In the genomic region with DNA sequence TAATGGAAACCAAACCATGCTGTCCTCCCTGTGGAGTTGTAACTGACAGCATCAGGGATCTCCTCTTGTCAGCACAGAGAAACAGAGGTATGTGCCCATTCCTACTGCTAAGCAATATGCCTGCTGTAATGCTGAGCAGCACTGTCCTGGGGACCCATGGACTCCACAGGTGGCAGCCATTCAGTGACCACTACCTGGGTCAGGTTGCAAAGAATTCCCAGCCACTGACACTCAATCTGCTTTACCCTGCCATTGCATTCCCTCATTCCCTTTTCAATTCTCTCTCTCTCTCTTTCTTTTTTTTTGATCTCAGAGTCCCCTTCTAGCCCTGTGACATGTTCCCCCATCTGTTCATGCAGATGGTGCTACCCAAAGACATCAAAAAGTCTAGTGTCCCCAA, we compare ENCODE assay signal across 18 cellular contexts.
DNase-seq lines count a peak whose midpoint lies in the region; FAIRE-seq and TF ChIP-seq lines count a peak whose summit lies in the region.
"Had no signal": no experiment of that assay in that cellular context is flagged by ENCODE, and none has a peak within 500 bp of the region (broad histone marks: within the 10 kb centered on the region; RNA-seq: fewer than 3 reads in every experiment).

No MANE protein-coding gene starts in this region.

- no peak overlapping the region for H3K4me3 Mint-ChIP-seq in glutamatergic neuron (ENCODE audit: unreplicated experiment)
- no peak overlapping the region for H3K4me3 Mint-ChIP-seq in progenitor cell of endocrine pancreas (ENCODE audit: low read depth)
- H3K4me3 Mint-ChIP-seq: CD8-positive, alpha-beta memory T cell had no signal

- FAIRE-seq in frontal cortex (lab: Jason Lieb, UNC) = no peak
- FAIRE-seq: G401.6, GM12891, GM19239, H54 had no signal

- peaks cover 4% of the 10 kb centered on the region for H3K27me3 Mint-ChIP-seq in glutamatergic neuron (ENCODE audit: unreplicated experiment)
- no peaks in the 10 kb centered on the region for H3K27me3 Mint-ChIP-seq in progenitor cell of endocrine pancreas
- H3K27me3 Mint-ChIP-seq: CD8-positive, alpha-beta memory T cell had no signal

- H3K9me3 Mint-ChIP-seq in glutamatergic neuron (ENCODE audit: unreplicated experiment) = peaks cover 3% of the 10 kb centered on the region
- peaks cover 17% of the 10 kb centered on the region for H3K9me3 Mint-ChIP-seq in progenitor cell of endocrine pancreas (ENCODE audit: low read depth)

- peak; percentile 9 for DNase-seq in NCI-H1694 treated with DMSO at 0.1 percent for 48 hours (lab: John Stamatoyannopoulos, UW)
- no peak for DNase-seq in NCI-H1694 (lab: John Stamatoyannopoulos, UW)
- DNase-seq in NCI-H524 treated with DMSO at 0.1 percent for 48 hours (lab: John Stamatoyannopoulos, UW) = peak; percentile 25
- DNase-seq in glutamatergic neuron = no peak
- no peak for DNase-seq in GM19238 (ENCODE audit: insufficient read length, low spot score)
- DNase-seq in frontal cortex (ENCODE audit: low spot score in 2 of 2) = no peak
- no peak for DNase-seq in progenitor cell of endocrine pancreas (ENCODE audit: low spot score, unreplicated experiment)
- DNase-seq: 8988T; AML-193; Caco-2; CD8-positive, alpha-beta memory T cell; DMS79; IMR-90; KBM-7 had no signal

- peak overlapping the region; percentile 19 for H3K27ac Mint-ChIP-seq in glutamatergic neuron (ENCODE audit: unreplicated experiment)
- H3K27ac Mint-ChIP-seq in progenitor cell of endocrine pancreas = no peak overlapping the region
- H3K27ac Mint-ChIP-seq: CD8-positive, alpha-beta memory T cell had no signal

- H3K4me1 Mint-ChIP-seq in glutamatergic neuron (ENCODE audit: low read depth, unreplicated experiment) = peaks cover 15% of the 10 kb centered on the region
- H3K4me1 Mint-ChIP-seq in progenitor cell of endocrine pancreas (ENCODE audit: low read depth) = peaks cover 5% of the 10 kb centered on the region
- H3K4me1 Mint-ChIP-seq: CD8-positive, alpha-beta memory T cell had no signal

- TF ChIP-seq CTCF in glutamatergic neuron (IDR thresholded peaks at IDR 0.05; ENCODE audit: partially characterized antibody, unreplicated experiment) (no peak), progenitor cell of endocrine pancreas (IDR thresholded peaks at IDR 0.05; ENCODE audit: unreplicated experiment) (no peak)

- H3K36me3 Mint-ChIP-seq in glutamatergic neuron (ENCODE audit: unreplicated experiment) (no peaks in the 10 kb centered on the region), progenitor cell of endocrine pancreas (ENCODE audit: insufficient read depth) (no peaks in the 10 kb centered on the region)
- H3K36me3 Mint-ChIP-seq: CD8-positive, alpha-beta memory T cell had no signal

Comparison
In these comparisons a context has a peak if more than half of its experiments do, and no peak if none do; other contexts are left out.
1. DNase-seq: peak in NCI-H1694 treated with DMSO at 0.1 percent for 48 hours (single experiment) and NCI-H524 treated with DMSO at 0.1 percent for 48 hours (single experiment); none in NCI-H1694 (single experiment), glutamatergic neuron (single experiment), GM19238 (single experiment), frontal cortex (0 of 2) and progenitor cell of endocrine pancreas (single experiment).